In the genomic region with DNA sequence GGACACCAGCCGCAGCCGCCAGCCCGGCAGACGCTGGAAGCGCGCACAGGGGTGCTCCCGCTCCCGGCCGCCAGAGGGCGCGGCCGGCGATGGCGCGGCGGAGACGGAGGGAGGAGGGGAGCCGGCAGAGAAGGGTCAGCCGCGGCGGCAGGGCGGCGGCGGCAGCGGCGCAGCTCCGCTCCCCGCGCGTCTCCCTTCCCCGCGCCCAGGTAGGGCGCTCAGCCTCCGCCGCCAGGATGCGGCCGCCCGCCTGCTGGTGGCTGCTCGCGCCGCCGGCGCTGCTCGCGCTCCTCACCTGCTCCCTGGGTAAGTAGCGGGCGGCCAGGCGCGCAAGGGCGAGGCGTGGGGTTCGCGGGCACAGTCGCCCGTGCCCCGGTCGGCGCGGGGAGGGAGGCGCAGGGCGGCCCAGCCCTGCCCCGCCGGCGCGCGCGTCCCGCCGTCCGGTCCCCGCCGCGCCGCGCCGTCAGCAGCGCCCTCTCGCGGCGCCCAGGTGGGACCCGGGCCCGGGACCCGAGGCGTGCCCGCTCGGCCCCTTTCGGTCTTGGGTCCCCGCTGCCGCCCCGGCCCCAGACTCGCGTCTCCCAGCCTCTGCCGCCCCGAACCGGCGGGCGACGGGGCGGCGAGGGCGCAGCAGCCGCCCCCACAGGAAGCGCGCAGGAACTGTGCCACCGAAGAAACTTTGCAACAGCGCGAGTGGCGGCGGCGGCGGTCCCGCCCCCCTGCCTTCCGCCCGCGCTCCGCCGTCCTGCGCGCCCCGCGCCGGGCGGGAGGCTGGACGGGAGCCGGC, we compare ENCODE assay signal across 8 cellular contexts. TPM values are rescaled to one million over a fixed set of nuclear protein-coding genes. Genes with fewer than 3 reads are reported as not detected.
DNase-seq lines count a peak whose midpoint lies in the region; ATAC-seq, FAIRE-seq and TF ChIP-seq lines count a peak whose summit lies in the region.

A gene (plus strand): TSS at position 127 of the 787 bp plus-strand sequence. CDS start 110 bp downstream, at position 237.

- no peaks in the 10 kb centered on the region for H3K36me3 ChIP-seq in endothelial cell of umbilical vein (ENCODE audit: control insufficient read depth in 2 of 2, extremely low read depth in 1 of 2, insufficient read depth in 2 of 2, low read length in 2 of 2)

- peak within 1 kb of the TSS in 3 of 7 donors; percentile 29 to 70 (median 57) for H3K27ac Mint-ChIP-seq in CD14-positive monocyte

- POLR2A ChIA-PET in endothelial cell of umbilical vein (lab: Charles Lee), result no interaction called here

- no TSS peak for BruUV-seq in endothelial cell of umbilical vein (replicated peaks; lab: Mats Ljungman, UMichigan)

- FAIRE-seq in endothelial cell of umbilical vein (lab: Jason Lieb, UNC), result peak; percentile 70

- no peaks in the 10 kb centered on the region for H3K9me3 ChIP-seq in endothelial cell of umbilical vein (replicated peaks; ENCODE audit: control insufficient read depth, insufficient read depth, low read length)

- peaks cover 17% of the 10 kb centered on the region for H3K4me1 ChIP-seq in endothelial cell of umbilical vein (ENCODE audit: control insufficient read depth, extremely low read depth, insufficient read depth, low read length)

- H3K9me3 Mint-ChIP-seq in CD14-positive monocyte, result no peaks in the 10 kb centered on the region

- peaks cover 4 to 6% (median 5%) of the 10 kb centered on the region in 3 donors for H3K27me3 Mint-ChIP-seq in CD14-positive monocyte (ENCODE audit: low read depth in 3 of 3)

- peak within 1 kb of the TSS; percentile 87 for H3K9ac ChIP-seq in endothelial cell of umbilical vein (replicated peaks; ENCODE audit: extremely low read depth, insufficient read depth, low read length)

- ATAC-seq in GM19395 (IDR thresholded peaks at IDR 0.05; ENCODE audit: unreplicated experiment) (peak; percentile 83), HG03520 (IDR thresholded peaks at IDR 0.05; ENCODE audit: unreplicated experiment) (peak; percentile 83)

- intact Hi-C loops in CD14-positive monocyte (cut with micrococcal nuclease) (no loop called here), endothelial cell of umbilical vein (cut with micrococcal nuclease) (loop anchor here (1.0 kb wide), 2 partner anchors 38 to 224 kb away; no protein-coding TSS in a partner anchor)

- H3K4me3 ChIP-seq in endothelial cell of umbilical vein (replicated peaks in 1 of 3; ENCODE audit: insufficient read depth in 1 of 3, low read depth in 1 of 3, low read length in 3 of 3), result peak within 1 kb of the TSS; percentile 66 to 87 (median 83)

- H3K27ac ChIP-seq in endothelial cell of umbilical vein (ENCODE audit: insufficient read depth, low read depth, low read length), result peak within 1 kb of the TSS; percentile 83

- DNase-seq in CD14-positive monocyte (ENCODE audit: low spot score) (peak; percentile 66), NOMO-1 treated with dmso at 0.1 percent for 144 hours (lab: John Stamatoyannopoulos, UW; ENCODE audit: unreplicated experiment) (peak; percentile 92), endothelial cell of umbilical vein (ENCODE audit: low read depth, low spot score) (peak; percentile 75), midbrain (lab: John Stamatoyannopoulos, UW) (peak; percentile 82)
- peak; percentile 92 for DNase-seq in activated CD8-positive, alpha-beta memory T cell treated with anti-CD3 and anti-CD28 coated beads, Interleukin-2, amount 50 U/mL, for 48 hours
- DNase-seq in stimulated activated CD8-positive, alpha-beta memory T cell treated with anti-CD3 and anti-CD28 coated beads, Interleukin-15, amount 100 ng/mL, for 48 hours (ENCODE audit: low read depth in 2 of 2), result peak; percentile 68 to 71

- H3K36me3 Mint-ChIP-seq in CD14-positive monocyte, result no peaks in the 10 kb centered on the region

- H3K4me3 Mint-ChIP-seq in CD14-positive monocyte, result peak within 1 kb of the TSS; percentile 82 to 88

- H3K9me1 ChIP-seq in endothelial cell of umbilical vein (replicated peaks; ENCODE audit: control insufficient read depth, extremely low read depth, insufficient read depth, low read length), result no peaks in the 10 kb centered on the region

- peak within 1 kb of the TSS; percentile 93 for H2AFZ ChIP-seq in endothelial cell of umbilical vein (ENCODE audit: low read depth, low read length)

- peak; percentile 96 for TF ChIP-seq CTCF in CD14-positive monocyte (IDR thresholded peaks at IDR 0.05)
- TF ChIP-seq CTCF in endothelial cell of umbilical vein (IDR thresholded peaks at IDR 0.05; ENCODE audit: extremely low read depth in 1 of 2, insufficient read depth in 1 of 2, low read depth in 1 of 2, low read length in 2 of 2), result peak; percentile 84 to 85

- peak; percentile 39 for TF ChIP-seq POLR2A in endothelial cell of umbilical vein (IDR thresholded peaks at IDR 0.05; ENCODE audit: low read depth, low read length)

- H3K4me2 ChIP-seq in endothelial cell of umbilical vein (ENCODE audit: insufficient read depth, low read length), result peak within 1 kb of the TSS; percentile 92

- no peaks in the 10 kb centered on the region for H3K79me2 ChIP-seq in endothelial cell of umbilical vein (ENCODE audit: control insufficient read depth, insufficient read depth, low read length)

- CTCF ChIA-PET in endothelial cell of umbilical vein (lab: Charles Lee), result interaction anchor here (0.7 to 2.6 kb wide), 12 partner anchors 9 to 228 kb away, joined by 3 to 14 read pairs (median 4); no protein-coding TSS in a partner anchor

- no peaks in the 10 kb centered on the region for H4K20me1 ChIP-seq in endothelial cell of umbilical vein (replicated peaks; ENCODE audit: control insufficient read depth, extremely low read depth, insufficient read depth, low read length)

- H3K27me3 ChIP-seq in endothelial cell of umbilical vein (ENCODE audit: control insufficient read depth in 2 of 2, insufficient read depth in 2 of 2, low read length in 2 of 2), result no peaks in the 10 kb centered on the region

- dilution Hi-C loops in endothelial cell of umbilical vein (cut with MboI; ENCODE audit: extremely low pct_ligation_motif_present, low sequenced_read_pairs), result no loop called here

- peaks cover 34% of the 10 kb centered on the region for H3K4me1 Mint-ChIP-seq in CD14-positive monocyte

TF ChIP-seq in endothelial cell of umbilical vein, 7 proteins besides CTCF, POLR2A, EP300 and RAD21:
- no peak for TF ChIP-seq GATA2 (IDR thresholded peaks at IDR 0.05; ENCODE audit: insufficient read depth, insufficient read length, low read depth, low read length)
- peak; percentile 72 for TF ChIP-seq POLR2AphosphoS5 (IDR thresholded peaks at IDR 0.05; ENCODE audit: insufficient read depth, low read depth, low read length)

RNA-seq across cellular contexts. Expression of the gene that starts here (rescaled TPM):
- polyA plus RNA-seq in CD14-positive monocyte (1 to 10 TPM; 2.0 TPM), endothelial cell of umbilical vein (4.5 and 5.2 TPM in 2 replicates)
- total RNA-seq in endothelial cell of umbilical vein, result 13.9 and 14.6 TPM in 2 replicates
- polyA plus RNA-seq in endothelial cell of umbilical vein (2011; cell fraction: cytosol; rRNA removed), result 5.3 and 5.4 TPM in 2 replicates
- 5.7 and 6.1 TPM in 2 replicates for polyA plus RNA-seq in endothelial cell of umbilical vein (2011; cell fraction: nucleus; rRNA removed)
- 8.0 and 9.7 TPM in 2 replicates for polyA plus RNA-seq in endothelial cell of umbilical vein (2012)
- polyA minus RNA-seq in endothelial cell of umbilical vein, result 10.3 and 14.4 TPM in 2 replicates
- 3.3 TPM for polyA minus RNA-seq in endothelial cell of umbilical vein (2011; cell fraction: cytosol; rRNA and poly(A)+ RNA removed)
- polyA minus RNA-seq in endothelial cell of umbilical vein (2011; cell fraction: nucleus; rRNA and poly(A)+ RNA removed), result 5.8 TPM in 2 replicates

Comparison
In these comparisons a context has a peak if more than half of its experiments do, and no peak if none do; other contexts are left out.
1. Peak in every context shown above with its lines: DNase-seq, ATAC-seq, H3K4me3 ChIP-seq and H3K27ac ChIP-seq.